8 cellular contexts compared by ENCODE assay signal in genomic region chr6:47678739-47679138, GRCh38. TPM values are rescaled to one million over a fixed set of nuclear protein-coding genes. Genes with fewer than 3 reads are reported as not detected.
"Had no signal": no experiment of that assay in that cellular context is flagged by ENCODE, and none has a peak within 500 bp of the region (broad histone marks: within the 10 kb centered on the region; RNA-seq: fewer than 3 reads in every experiment).

No MANE protein-coding gene starts in this region.

- H3K9me3 Mint-ChIP-seq: HFFc6 had no signal

- DNase-seq: GM23248, GOT3, H7, HFFc6, IMR-90, KG1 had no signal

- ATAC-seq: HCT116, K562 had no signal

- H3K4me3 Mint-ChIP-seq: HFFc6 had no signal

- H3K27ac Mint-ChIP-seq: HFFc6 had no signal

RNA-seq across cellular contexts. Expression of gene ADGRF4, which starts 19.6 kb away (rescaled TPM):
- total RNA-seq: HFFc6, K562 had no signal
